12 cellular contexts compared by ENCODE assay signal in genomic region chr20:41046716-41047115, GRCh38. TPM values are rescaled to one million over a fixed set of nuclear protein-coding genes. Genes with fewer than 3 reads are reported as not detected.
DNase-seq lines count a peak whose midpoint lies in the region; ATAC-seq and TF ChIP-seq lines count a peak whose summit lies in the region.
"Had no signal": no experiment of that assay in that cellular context is flagged by ENCODE, and none has a peak within 500 bp of the region (broad histone marks: within the 10 kb centered on the region; RNA-seq: fewer than 3 reads in every experiment).

No MANE protein-coding gene starts in this region.

- H3K9me3 Mint-ChIP-seq in MCF 10A (ENCODE audit: unreplicated experiment) (no peaks in the 10 kb centered on the region), type B pancreatic cell (no peaks in the 10 kb centered on the region)
- H3K9me3 Mint-ChIP-seq in T-helper 2 cell treated with Interferon-gamma antibody and Interleukin-4, amounts not matched to agents 5 μg/mL and 100 μg/mL, for 36 hours: no peaks in the 10 kb centered on the region

- DNase-seq in MCF 10A (ENCODE audit: unreplicated experiment) (peak; percentile 27), breast epithelium (ENCODE audit: low spot score in 2 of 2) (no peak), fibroblast of villous mesenchyme (ENCODE audit: low read depth) (peak; percentile 31), type B pancreatic cell (ENCODE audit: extremely low spot score, unreplicated experiment) (no peak), DMS79 (lab: John Stamatoyannopoulos, UW) (no peak)
- DNase-seq in T-helper 2 cell treated with Interferon-gamma antibody and Interleukin-4, amounts not matched to agents 5 μg/mL and 100 μg/mL, for 36 hours (ENCODE audit: low spot score): no peak
- DNase-seq: activated CD8-positive, alpha-beta memory T cell treated with anti-CD3 and anti-CD28 coated beads for 24 hours; COR-L47; NK-92 treated with Interleukin-12 subunit alpha and Interleukin-12 subunit beta, amount 100 ng/mL, for 24 hours had no signal

- H3K27me3 ChIP-seq in breast epithelium (no peaks in the 10 kb centered on the region), gastroesophageal sphincter (no peaks in the 10 kb centered on the region)

- no peak for TF ChIP-seq CTCF in MCF 10A (IDR thresholded peaks at IDR 0.05; ENCODE audit: unreplicated experiment)
- TF ChIP-seq CTCF in breast epithelium (IDR thresholded peaks at IDR 0.05): no peak
- no peak for TF ChIP-seq CTCF in fibroblast of villous mesenchyme (IDR thresholded peaks at IDR 0.05; ENCODE audit: insufficient read depth, low read depth, low read length)
- no peak for TF ChIP-seq CTCF in type B pancreatic cell (conservative IDR thresholded peaks at IDR 0.05)
- TF ChIP-seq CTCF in gastroesophageal sphincter (IDR thresholded peaks at IDR 0.05): no peak

- H3K4me3 ChIP-seq in breast epithelium (no peak overlapping the region), fibroblast of villous mesenchyme (ENCODE audit: low read depth, low read length) (no peak overlapping the region), gastroesophageal sphincter (no peak overlapping the region)
- H3K4me3 ChIP-seq: lung had no signal

- H3K27ac Mint-ChIP-seq in MCF 10A (ENCODE audit: low read depth, unreplicated experiment) (peak overlapping the region; percentile 41), type B pancreatic cell (peak overlapping the region; percentile 0)
- peak overlapping the region; percentile 66 for H3K27ac Mint-ChIP-seq in T-helper 2 cell treated with Interferon-gamma antibody and Interleukin-4, amounts not matched to agents 5 μg/mL and 100 μg/mL, for 36 hours

- POLR2A ChIA-PET in MCF 10A (lab: Yijun Ruan, JAX): interaction anchor here (0.6 to 17.9 kb wide), 13 partner anchors 9 to 56 kb away, joined by 3 to 313 read pairs (median 4); partner anchors contain the start of gene TOP1

- no peak for ATAC-seq in gastroesophageal sphincter
- no peak for ATAC-seq in GM18498 (IDR thresholded peaks at IDR 0.05; ENCODE audit: unreplicated experiment)

- WGBS in gastroesophageal sphincter (ENCODE audit: low coverage in 1 of 2), 2 donors: 55 to 67% methylated on average over 2 of the region's 2 CpGs

- H3K27ac ChIP-seq in breast epithelium (peak overlapping the region in 1 of 2 donors; percentile 23), gastroesophageal sphincter (peak overlapping the region in 1 of 4 donors; percentile 3)

- no peak for TF ChIP-seq EP300 in gastroesophageal sphincter (IDR thresholded peaks at IDR 0.05)

- H3K4me1 ChIP-seq in breast epithelium (peaks cover 3 to 38% of the 10 kb centered on the region in 2 donors), gastroesophageal sphincter (peaks cover 29 to 98% (median 34%) of the 10 kb centered on the region in 3 donors)

- CTCF ChIA-PET in MCF 10A (lab: Yijun Ruan, JAX): interaction anchor here (1.0 to 11.4 kb wide), 8 partner anchors 9 to 78 kb away, joined by 3 to 88 read pairs (median 6); no protein-coding TSS in a partner anchor

- H3K36me3 Mint-ChIP-seq in MCF 10A (ENCODE audit: insufficient read depth, unreplicated experiment) (peaks cover 21% of the 10 kb centered on the region), type B pancreatic cell (peaks cover 6% of the 10 kb centered on the region)
- peaks cover 15% of the 10 kb centered on the region for H3K36me3 Mint-ChIP-seq in T-helper 2 cell treated with Interferon-gamma antibody and Interleukin-4, amounts not matched to agents 5 μg/mL and 100 μg/mL, for 36 hours (ENCODE audit: low read depth)

- H3K4me3 Mint-ChIP-seq in MCF 10A (ENCODE audit: unreplicated experiment) (peak overlapping the region; percentile 17), type B pancreatic cell (no peak overlapping the region)
- peak overlapping the region; percentile 56 for H3K4me3 Mint-ChIP-seq in T-helper 2 cell treated with Interferon-gamma antibody and Interleukin-4, amounts not matched to agents 5 μg/mL and 100 μg/mL, for 36 hours

- no peaks in the 10 kb centered on the region for H3K27me3 Mint-ChIP-seq in MCF 10A (ENCODE audit: insufficient read depth, unreplicated experiment)
- no peaks in the 10 kb centered on the region for H3K27me3 Mint-ChIP-seq in T-helper 2 cell treated with Interferon-gamma antibody and Interleukin-4, amounts not matched to agents 5 μg/mL and 100 μg/mL, for 36 hours (ENCODE audit: low read depth)
- no peaks in the 10 kb centered on the region for H3K27me3 Mint-ChIP-seq in type B pancreatic cell

- H3K36me3 ChIP-seq in breast epithelium: no peaks in the 10 kb centered on the region
- H3K36me3 ChIP-seq in gastroesophageal sphincter: no peaks in the 10 kb centered on the region

- no TSS peak for BruUV-seq in MCF 10A (replicated peaks; lab: Mats Ljungman, UMichigan)

- TF ChIP-seq POLR2A in breast epithelium (IDR thresholded peaks at IDR 0.05): no peak
- no peak for TF ChIP-seq POLR2A in gastroesophageal sphincter (IDR thresholded peaks at IDR 0.05)

- intact Hi-C loops in MCF 10A (cut with micrococcal nuclease): loop anchor here (5.0 kb wide), 1 partner anchor 54 kb away; no protein-coding TSS in a partner anchor
- intact Hi-C loops in breast epithelium (cut with DNase I; ENCODE audit: low total_unique reads): no loop called here

- H3K9me3 ChIP-seq in breast epithelium (no peaks in the 10 kb centered on the region), gastroesophageal sphincter (no peaks in the 10 kb centered on the region)

- H3K4me1 Mint-ChIP-seq in MCF 10A (ENCODE audit: insufficient read depth, unreplicated experiment): peaks cover 63% of the 10 kb centered on the region
- H3K4me1 Mint-ChIP-seq in T-helper 2 cell treated with Interferon-gamma antibody and Interleukin-4, amounts not matched to agents 5 μg/mL and 100 μg/mL, for 36 hours (ENCODE audit: low read depth): peaks cover 84% of the 10 kb centered on the region
- peaks cover 72% of the 10 kb centered on the region for H3K4me1 Mint-ChIP-seq in type B pancreatic cell (ENCODE audit: unreplicated experiment)

RNA-seq across cellular contexts. Expression of gene TOP1, which starts 18.1 kb away (rescaled TPM):
- total RNA-seq in MCF 10A (2022) (141 and 174 TPM in 2 replicates), breast epithelium (10 to 100 TPM; 24.0 to 41.6 (median 40.3) TPM), fibroblast of villous mesenchyme (10.3 and 19.9 TPM in 2 replicates), type B pancreatic cell (ENCODE audit: low replicate concordance) (72.5 and 84.6 TPM in 2 replicates), gastroesophageal sphincter (10 to 100 TPM; 22.0 to 31.6 (median 28.8) TPM)

Comparison
In these comparisons a context has a peak if more than half of its experiments do, and no peak if none do; other contexts are left out.
1. DNase-seq: peak in MCF 10A (single experiment) and fibroblast of villous mesenchyme (single experiment); none in breast epithelium (0 of 2), T-helper 2 cell treated with Interferon-gamma antibody and Interleukin-4, amounts not matched to agents 5 μg/mL and 100 μg/mL, for 36 hours (single experiment), type B pancreatic cell (single experiment) and DMS79 (single experiment).
2. H3K27ac Mint-ChIP-seq: peak in every context shown above with its lines; median percentile 66 in T-helper 2 cell treated with Interferon-gamma antibody and Interleukin-4, amounts not matched to agents 5 μg/mL and 100 μg/mL, for 36 hours; 41 in MCF 10A; 0 in type B pancreatic cell.